In the genomic region with DNA sequence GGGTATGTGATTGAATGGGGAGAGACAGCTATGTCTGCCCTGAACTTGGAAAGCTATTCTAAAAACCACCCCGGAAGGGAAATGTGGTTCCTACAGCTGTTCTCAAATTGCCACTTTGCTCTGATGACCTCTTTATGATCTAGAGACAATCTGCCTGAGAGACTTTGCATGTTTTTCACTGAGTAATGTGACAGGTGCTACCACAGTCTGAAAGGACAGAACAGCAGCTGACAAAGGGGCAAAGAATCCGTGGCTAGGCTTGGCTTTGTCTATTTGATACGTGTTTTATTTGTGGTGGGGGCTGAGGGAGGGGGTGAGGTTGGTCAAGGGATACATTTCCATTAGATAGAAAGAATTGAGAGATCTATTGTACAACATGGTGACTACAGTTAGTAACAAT, we compare ENCODE assay signal across 22 cellular contexts.
DNase-seq lines count a peak whose midpoint lies in the region; ATAC-seq and TF ChIP-seq lines count a peak whose summit lies in the region.
"Had no signal": no experiment of that assay in that cellular context is flagged by ENCODE, and none has a peak within 500 bp of the region (broad histone marks: within the 10 kb centered on the region; RNA-seq: fewer than 3 reads in every experiment).

No MANE protein-coding gene starts in this region.

- ATAC-seq in HG03571 (IDR thresholded peaks at IDR 0.05; ENCODE audit: unreplicated experiment): no peak
- ATAC-seq in left lung: no peak
- ATAC-seq: CD8-positive, alpha-beta T cell; left cardiac atrium had no signal

- no peaks in the 10 kb centered on the region for H3K36me3 Mint-ChIP-seq in activated T-cell treated with anti-CD3 and anti-CD28 coated beads, Interleukin-2, amount 50 U/mL, for 24 hours (ENCODE audit: low read depth)
- H3K36me3 Mint-ChIP-seq: activated naive CD4-positive, alpha-beta T cell treated with anti-CD3 and anti-CD28 coated beads, Interleukin-2, amount 10 ng/mL, durations not matched to agents 7 days and 5 days; CD8-positive, alpha-beta T cell had no signal

- intact Hi-C loops in left lung (cut with DNase I): no loop called here

- DNase-seq in Jurkat, Clone E6-1 (ENCODE audit: low read depth, low spot score): peak; percentile 6
- peak; percentile 72 for DNase-seq in NCI-H187 treated with DMSO at 0.1 percent for 48 hours (lab: John Stamatoyannopoulos, UW)
- DNase-seq in NCI-H748 treated with DMSO at 0.1 percent for 48 hours (lab: John Stamatoyannopoulos, UW): peak; percentile 64
- peak; percentile 28 for DNase-seq in left kidney (ENCODE audit: low read depth, low spot score)
- no peak for DNase-seq in activated T-cell treated with anti-CD3 and anti-CD28 coated beads, Interleukin-2, amount 50 U/mL, for 24 hours
- no peak for DNase-seq in amniotic stem cell (lab: John Stamatoyannopoulos, UW)
- no peak for DNase-seq in left lung
- DNase-seq: activated CD4-positive, alpha-beta T cell treated with anti-CD3 and anti-CD28 coated beads, Interleukin-2, amount 50 U/mL, for 48 hours; activated naive CD4-positive, alpha-beta T cell treated with anti-CD3 and anti-CD28 coated beads, Interleukin-2, amount 10 ng/mL, durations not matched to agents 7 days and 5 days; activated T-cell treated with anti-CD3 and anti-CD28 coated beads, Interleukin-2, amount 50 U/mL, for 1 hour; brain microvascular endothelial cell; CD8-positive, alpha-beta T cell; cortex of kidney; foreskin melanocyte; GDM1; left cardiac atrium; NCI-H446 treated with DMSO at 0.1 percent for 48 hours; stimulated activated CD4-positive, alpha-beta T cell treated with anti-CD3 and anti-CD28 coated beads, Interleukin-4, amount 100 ng/mL, for 24 hours; substantia nigra; SW 1271 had no signal

- no peak overlapping the region for H3K27ac Mint-ChIP-seq in activated T-cell treated with anti-CD3 and anti-CD28 coated beads, Interleukin-2, amount 50 U/mL, for 24 hours
- H3K27ac Mint-ChIP-seq: activated naive CD4-positive, alpha-beta T cell treated with anti-CD3 and anti-CD28 coated beads, Interleukin-2, amount 10 ng/mL, durations not matched to agents 7 days and 5 days; CD8-positive, alpha-beta T cell had no signal

- no peaks in the 10 kb centered on the region for H3K36me3 ChIP-seq in left lung
- H3K36me3 ChIP-seq: brain microvascular endothelial cell, vagina had no signal

- H3K9me3 Mint-ChIP-seq in activated T-cell treated with anti-CD3 and anti-CD28 coated beads, Interleukin-2, amount 50 U/mL, for 24 hours: no peaks in the 10 kb centered on the region
- H3K9me3 Mint-ChIP-seq: activated naive CD4-positive, alpha-beta T cell treated with anti-CD3 and anti-CD28 coated beads, Interleukin-2, amount 10 ng/mL, durations not matched to agents 7 days and 5 days; CD8-positive, alpha-beta T cell had no signal

- H3K27me3 ChIP-seq in left lung: no peaks in the 10 kb centered on the region
- H3K27me3 ChIP-seq: brain microvascular endothelial cell, vagina had no signal

- no peak overlapping the region for H3K4me3 Mint-ChIP-seq in activated T-cell treated with anti-CD3 and anti-CD28 coated beads, Interleukin-2, amount 50 U/mL, for 24 hours
- H3K4me3 Mint-ChIP-seq: activated naive CD4-positive, alpha-beta T cell treated with anti-CD3 and anti-CD28 coated beads, Interleukin-2, amount 10 ng/mL, durations not matched to agents 7 days and 5 days; CD8-positive, alpha-beta T cell had no signal

- H3K4me1 Mint-ChIP-seq in activated T-cell treated with anti-CD3 and anti-CD28 coated beads, Interleukin-2, amount 50 U/mL, for 24 hours (ENCODE audit: low read depth): no peaks in the 10 kb centered on the region

- no peaks in the 10 kb centered on the region for H3K4me1 ChIP-seq in left lung
- H3K4me1 ChIP-seq: vagina had no signal

- H3K27me3 Mint-ChIP-seq in activated T-cell treated with anti-CD3 and anti-CD28 coated beads, Interleukin-2, amount 50 U/mL, for 24 hours: peaks cover 20% of the 10 kb centered on the region

- no peak overlapping the region for H3K4me3 ChIP-seq in Jurkat, Clone E6-1 (ENCODE audit: low read length)
- H3K4me3 ChIP-seq in left lung: no peak overlapping the region
- H3K4me3 ChIP-seq: vagina had no signal

- TF ChIP-seq CTCF in left lung (IDR thresholded peaks at IDR 0.05): no peak

- H3K27ac ChIP-seq in left lung: no peak overlapping the region
- H3K27ac ChIP-seq: brain microvascular endothelial cell, vagina had no signal

- H3K9me3 ChIP-seq in left lung: no peaks in the 10 kb centered on the region
- H3K9me3 ChIP-seq: vagina had no signal

Comparison
In these comparisons a context has a peak if more than half of its experiments do, and no peak if none do; other contexts are left out.
1. DNase-seq: peak in Jurkat, Clone E6-1 (single experiment), NCI-H187 treated with DMSO at 0.1 percent for 48 hours (single experiment), NCI-H748 treated with DMSO at 0.1 percent for 48 hours (single experiment) and left kidney (single experiment); none in activated T-cell treated with anti-CD3 and anti-CD28 coated beads, Interleukin-2, amount 50 U/mL, for 24 hours (single experiment), amniotic stem cell (single experiment) and left lung (0 of 2).